ENCODE assay signal across 1 cellular context in genomic region chr11:57335343-57336110, GRCh38.
TF ChIP-seq lines count a peak whose summit lies in the region.

Gene SSRP1 (minus strand): TSS chr11:57335892. CDS start chr11:57335121, 771 bp downstream.

TF ChIP-seq in WTC11, 78 proteins besides CTCF, POLR2A, EP300 and RAD21 (continued from another document):
- TF ChIP-seq ATF2 (CRISPR knock-in tag; IDR thresholded peaks at IDR 0.05; ENCODE audit: borderline replicate concordance, low read depth) = no peak
- TF ChIP-seq SP1 (CRISPR knock-in tag; conservative IDR thresholded peaks at IDR 0.05) = peak; percentile 36; the same call in 1 of the 2 replicates
- TF ChIP-seq SMAD4 (CRISPR knock-in tag; IDR thresholded peaks at IDR 0.05) = no peak
- TF ChIP-seq E2F1 (CRISPR knock-in tag; IDR thresholded peaks at IDR 0.05) = no peak
- no peak for TF ChIP-seq KAT7 (CRISPR knock-in tag; IDR thresholded peaks at IDR 0.05; ENCODE audit: borderline replicate concordance)
- no peak for TF ChIP-seq ZNF232 (CRISPR knock-in tag; IDR thresholded peaks at IDR 0.05)
- no peak for TF ChIP-seq TP53 (CRISPR knock-in tag; IDR thresholded peaks at IDR 0.05)
- TF ChIP-seq USF1 (CRISPR knock-in tag; IDR thresholded peaks at IDR 0.05) = peak; percentile 43; the same call in 1 of the 2 replicates
- no peak for TF ChIP-seq ZSCAN18 (CRISPR knock-in tag; IDR thresholded peaks at IDR 0.05)
- peak; percentile 59; the same call in 1 of the 2 replicates for TF ChIP-seq GABPB1 (CRISPR knock-in tag; IDR thresholded peaks at IDR 0.05)
- no peak for TF ChIP-seq NR2C2 (CRISPR knock-in tag; IDR thresholded peaks at IDR 0.05)
- TF ChIP-seq ZNF317 (CRISPR knock-in tag; IDR thresholded peaks at IDR 0.05; ENCODE audit: borderline replicate concordance, low read depth) = no peak
- TF ChIP-seq ARID4B (CRISPR knock-in tag; IDR thresholded peaks at IDR 0.05; ENCODE audit: borderline replicate concordance) = peak; percentile 44; the same call in 1 of the 2 replicates
- no peak for TF ChIP-seq ZNF512 (CRISPR knock-in tag; IDR thresholded peaks at IDR 0.05; ENCODE audit: borderline replicate concordance)
- TF ChIP-seq ZNF423 (CRISPR knock-in tag; IDR thresholded peaks at IDR 0.05) = no peak
- peak; percentile 64 for TF ChIP-seq E2F5 (CRISPR knock-in tag; IDR thresholded peaks at IDR 0.05)
- no peak for TF ChIP-seq ATF3 (CRISPR knock-in tag; conservative IDR thresholded peaks at IDR 0.05)
- no peak for TF ChIP-seq MLX (CRISPR knock-in tag; IDR thresholded peaks at IDR 0.05)
- no peak for TF ChIP-seq STAT6 (CRISPR knock-in tag; conservative IDR thresholded peaks at IDR 0.05; ENCODE audit: low read depth)
- TF ChIP-seq AR (CRISPR knock-in tag; IDR thresholded peaks at IDR 0.05) = no peak
- TF ChIP-seq GRHL2 (CRISPR knock-in tag; IDR thresholded peaks at IDR 0.05; ENCODE audit: insufficient replicate concordance, severe bottlenecking) = no peak
- TF ChIP-seq NFYB (CRISPR knock-in tag; conservative IDR thresholded peaks at IDR 0.05; ENCODE audit: low read depth) = no peak
